Comparison of ENCODE assay signal across 2 cellular contexts in genomic region chr7:26295015-26295414, GRCh38.
TF ChIP-seq lines count a peak whose summit lies in the region.

No MANE protein-coding gene starts in this region.

TF ChIP-seq in HepG2, 621 proteins besides CTCF, POLR2A, EP300 and RAD21:
- no peak for TF ChIP-seq EZH2 (conservative IDR thresholded peaks at IDR 0.05; ENCODE audit: low read depth, low read length)
- TF ChIP-seq ATF7 (IDR thresholded peaks at IDR 0.05), result peak; percentile 82
- no peak for TF ChIP-seq ATF7 (CRISPR knock-in tag; IDR thresholded peaks at IDR 0.05)

TF ChIP-seq in K562, 482 proteins besides CTCF, POLR2A, EP300 and RAD21:
- TF ChIP-seq ATF7 (IDR thresholded peaks at IDR 0.05), result peak; percentile 31; the same call in 1 of the 2 replicates
- no peak for TF ChIP-seq MEF2A (IDR thresholded peaks at IDR 0.05; ENCODE audit: control insufficient read depth, low read depth, low read length)
